10 cellular contexts compared by ENCODE assay signal in genomic region chr19:3683405-3683865, GRCh38. TPM values are rescaled to one million over a fixed set of nuclear protein-coding genes. Genes with fewer than 3 reads are reported as not detected.
DNase-seq lines count a peak whose midpoint lies in the region; ATAC-seq, FAIRE-seq and TF ChIP-seq lines count a peak whose summit lies in the region.
"Had no signal": no experiment of that assay in that cellular context is flagged by ENCODE, and none has a peak within 500 bp of the region (broad histone marks: within the 10 kb centered on the region; RNA-seq: fewer than 3 reads in every experiment).

No MANE protein-coding gene starts in this region.

- no peaks in the 10 kb centered on the region for H3K27me3 ChIP-seq in SJCRH30
- H3K27me3 ChIP-seq: suprapubic skin had no signal

- no peaks in the 10 kb centered on the region for H3K9me3 Mint-ChIP-seq in mesothelial cell of epicardium

- DNase-seq in A172 (ENCODE audit: low spot score) = peak; percentile 90
- DNase-seq in SJCRH30 = peak; percentile 60 to 66
- DNase-seq in glomerular visceral epithelial cell (ENCODE audit: extremely low spot score) = peak; percentile 90
- no peak for DNase-seq in mesothelial cell of epicardium (ENCODE audit: low spot score in 2 of 2, unreplicated experiment in 2 of 2)
- no peak for DNase-seq in stimulated activated CD4-positive, alpha-beta T cell treated with anti-CD3 and anti-CD28 coated beads, Interleukin-2, amount 100 ng/mL, for 48 hours
- no peak for DNase-seq in RKO (ENCODE audit: low spot score)
- DNase-seq in GM19239 (ENCODE audit: insufficient read length, low spot score) = no peak
- DNase-seq: activated naive CD4-positive, alpha-beta T cell treated with Interleukin-2 at 50 U/mL for 16 hours had no signal

- no peak for FAIRE-seq in GM19239 (lab: Jason Lieb, UNC)

- H3K27ac Mint-ChIP-seq in mesothelial cell of epicardium = peak overlapping the region; percentile 61

- H3K27me3 Mint-ChIP-seq in mesothelial cell of epicardium (ENCODE audit: low read depth) = no peaks in the 10 kb centered on the region

- H3K4me3 ChIP-seq in SJCRH30 = no peak overlapping the region
- H3K4me3 ChIP-seq: suprapubic skin had no signal

- no peaks in the 10 kb centered on the region for H3K9me3 ChIP-seq in SJCRH30 (replicated peaks)
- H3K9me3 ChIP-seq: suprapubic skin had no signal

- ATAC-seq in HG02884 (IDR thresholded peaks at IDR 0.05; ENCODE audit: unreplicated experiment) = no peak

- no peak overlapping the region for H3K4me3 Mint-ChIP-seq in mesothelial cell of epicardium

- H3K36me3 Mint-ChIP-seq in mesothelial cell of epicardium = peaks cover 15% of the 10 kb centered on the region

- no peak for TF ChIP-seq CTCF in mesothelial cell of epicardium (IDR thresholded peaks at IDR 0.05; ENCODE audit: unreplicated experiment)

- peak overlapping the region; percentile 62 for H3K27ac ChIP-seq in SJCRH30
- H3K27ac ChIP-seq: suprapubic skin had no signal

- H3K4me1 Mint-ChIP-seq in mesothelial cell of epicardium = peaks cover 14% of the 10 kb centered on the region

- no peaks in the 10 kb centered on the region for H3K36me3 ChIP-seq in SJCRH30

- H3K4me1 ChIP-seq in SJCRH30 = peaks cover 6% of the 10 kb centered on the region; the same call in 1 of the 2 replicates

RNA-seq across cellular contexts. Expression of gene PIP5K1C, which starts 16.8 kb away (rescaled TPM):
- 18.8 and 21.4 TPM in 2 replicates for total RNA-seq in A172 (2014; rRNA removed; shearing (Covaris generic))
- 11.8 and 12.2 TPM in 2 replicates for total RNA-seq in SJCRH30 (2014; rRNA removed; shearing (Covaris generic))
- 43.9 to 47.1 TPM (median 45.7 TPM) in 3 replicates for total RNA-seq in mesothelial cell of epicardium

RNA-seq across cellular contexts. Expression of gene TJP3, which starts 24.7 kb away (rescaled TPM):
- 0.93 and 0.98 TPM in 2 replicates for total RNA-seq in A172 (2014; rRNA removed; shearing (Covaris generic))
- total RNA-seq in SJCRH30 (2014; rRNA removed; shearing (Covaris generic)) = not detected in 2 replicates
- total RNA-seq in mesothelial cell of epicardium = 20.0 to 21.7 TPM (median 20.1 TPM) in 3 replicates

RNA-seq across cellular contexts. Expression of gene CACTIN, which starts 56.8 kb away (rescaled TPM):
- total RNA-seq in A172 (2014; rRNA removed; shearing (Covaris generic)) = 23.0 and 34.6 TPM in 2 replicates
- total RNA-seq in SJCRH30 (2014; rRNA removed; shearing (Covaris generic)) = 21.4 and 21.6 TPM in 2 replicates
- total RNA-seq in mesothelial cell of epicardium = 36.6 to 39.2 TPM (median 37.3 TPM) in 3 replicates

Comparison
In these comparisons a context has a peak if more than half of its experiments do, and no peak if none do; other contexts are left out.
1. DNase-seq: peak in A172 (single experiment), SJCRH30 (2 of 2) and glomerular visceral epithelial cell (single experiment); none in mesothelial cell of epicardium (0 of 2), stimulated activated CD4-positive, alpha-beta T cell treated with anti-CD3 and anti-CD28 coated beads, Interleukin-2, amount 100 ng/mL, for 48 hours (0 of 2), RKO (single experiment) and GM19239 (single experiment).
2. RNA of gene TJP3, which starts 24.7 kb away (total RNA-seq): 20.0 to 21.7 TPM in mesothelial cell of epicardium; 0.93 to 0.98 TPM in A172 and not detected in SJCRH30; every median in the first group is over 10 times any median in the second.